ENCODE assay signal across 9 cellular contexts in the genomic region with DNA sequence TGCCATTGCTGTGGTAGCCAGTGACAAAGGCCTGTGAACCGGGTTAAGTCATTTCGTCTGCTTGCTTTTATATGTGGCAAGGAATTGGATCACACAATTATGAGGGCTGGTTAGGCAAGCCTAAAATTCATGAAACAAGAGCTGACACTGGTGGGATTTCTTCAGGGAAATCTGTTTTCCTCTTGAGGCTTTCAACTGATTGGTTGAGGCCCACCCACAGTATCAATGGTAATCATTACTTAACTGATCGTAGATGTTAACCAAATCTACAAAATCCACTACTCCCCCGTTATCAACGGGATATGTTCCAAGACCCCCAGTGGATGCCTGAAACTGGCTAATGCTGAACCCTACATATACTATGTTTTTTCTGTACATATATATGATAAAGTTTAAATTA. TPM values are rescaled to one million over a fixed set of nuclear protein-coding genes. Genes with fewer than 3 reads are reported as not detected.
"Had no signal": no experiment of that assay in that cellular context is flagged by ENCODE, and none has a peak within 500 bp of the region (broad histone marks: within the 10 kb centered on the region; RNA-seq: fewer than 3 reads in every experiment).

No MANE protein-coding gene starts in this region.

- H3K4me2 ChIP-seq: GM23338 had no signal

- FAIRE-seq: H1, H54, HepG2 had no signal

- DNase-seq: H9, HCEC 1CT, HFFc6 had no signal

- H2AFZ ChIP-seq: GM23338 had no signal

- H3K4me3 ChIP-seq: GM23338 had no signal

- ATAC-seq: GM23338, HepG2 had no signal

RNA-seq across cellular contexts. Expression of gene GPR119, which starts 29.3 kb away (rescaled TPM):
- total RNA-seq: GM23338, H1, H9, HFFc6, HT1080 had no signal
- polyA plus RNA-seq: GM23338, IgD-negative memory B cell had no signal
